8 cellular contexts compared by ENCODE assay signal in genomic region chr2:100104718-100105677, GRCh38. TPM values are rescaled to one million over a fixed set of nuclear protein-coding genes. Genes with fewer than 3 reads are reported as not detected.
DNase-seq lines count a peak whose midpoint lies in the region; TF ChIP-seq lines count a peak whose summit lies in the region.

No MANE protein-coding gene starts in this region.

- H3K36me3 ChIP-seq in MG63 (no peaks in the 10 kb centered on the region), iPS-20b (ENCODE audit: insufficient read depth, low read depth, low read length) (no peaks in the 10 kb centered on the region), PC-9 (ENCODE audit: low read depth) (no peaks in the 10 kb centered on the region)

- intact Hi-C loops in PC-9 (cut with micrococcal nuclease; ENCODE audit: unreplicated experiment): no loop called here

- TF ChIP-seq CTCF in astrocyte of the cerebellum (IDR thresholded peaks at IDR 0.05; ENCODE audit: low read depth, low read length, missing control alignments) (no peak), PC-9 (conservative IDR thresholded peaks at IDR 0.05) (no peak)

- H3K4me3 ChIP-seq in MG63 (peak overlapping the region; percentile 52), astrocyte of the cerebellum (ENCODE audit: low read depth, low read length) (peak overlapping the region; percentile 57), iPS-20b (ENCODE audit: low read length) (peak overlapping the region; percentile 51), PC-9 (no peak overlapping the region)

- no peaks in the 10 kb centered on the region for H4K20me1 ChIP-seq in PC-9 (ENCODE audit: insufficient read depth)

- no peaks in the 10 kb centered on the region for H3K9me2 ChIP-seq in PC-9 (ENCODE audit: insufficient read depth)

- H3K79me2 ChIP-seq in PC-9 (ENCODE audit: low read depth): no peaks in the 10 kb centered on the region

- POLR2A ChIA-PET in PC-9 (lab: Charles Lee; ENCODE audit: unreplicated experiment): no interaction called here

- no peak overlapping the region for H3K9ac ChIP-seq in iPS-20b (ENCODE audit: low read depth, low read length)

- no peak overlapping the region for H3K4me2 ChIP-seq in PC-9

- no peak overlapping the region for H2AFZ ChIP-seq in PC-9

- H3K4me1 ChIP-seq in iPS-20b (ENCODE audit: insufficient read depth, low read length) (peaks cover 13% of the 10 kb centered on the region; the same call in 1 of the 2 replicates), PC-9 (replicated peaks; ENCODE audit: insufficient read depth) (no peaks in the 10 kb centered on the region)

- no peak overlapping the region for H3K27ac ChIP-seq in iPS-20b (ENCODE audit: low read length)
- no peak overlapping the region for H3K27ac ChIP-seq in PC-9

- no peaks in the 10 kb centered on the region for H3F3A ChIP-seq in PC-9 (ENCODE audit: insufficient read depth, low read depth)

- in situ Hi-C loops in astrocyte of the cerebellum (cut with HindIII; ENCODE audit: low sequenced_read_pairs): no loop called here

- BruUV-seq in PC-9 (replicated peaks; lab: Mats Ljungman, UMichigan): no TSS peak

- CTCF ChIA-PET in PC-9 (lab: Charles Lee): no interaction called here

- DNase-seq in EL: peak; percentile 43
- peak; percentile 51 for DNase-seq in MG63
- DNase-seq in astrocyte of the cerebellum (ENCODE audit: low read depth): no peak
- DNase-seq in stimulated activated CD4-positive, alpha-beta T cell treated with anti-CD3 and anti-CD28 coated beads, Interleukin-15, amount 100 ng/mL, for 24 hours: peak; percentile 30
- DNase-seq in DMS153 (lab: John Stamatoyannopoulos, UW): no peak
- DNase-seq in PC-9: no peak
- no peak for DNase-seq in NCI-H446 treated with DMSO at 0.1 percent for 48 hours (lab: John Stamatoyannopoulos, UW)

- H3K27me3 ChIP-seq in MG63 (no peaks in the 10 kb centered on the region), iPS-20b (ENCODE audit: insufficient read depth, low read length) (peaks cover 81% of the 10 kb centered on the region), PC-9 (ENCODE audit: insufficient read depth, low read depth) (peaks cover 46% of the 10 kb centered on the region)

- H3K9me3 ChIP-seq in MG63 (no peaks in the 10 kb centered on the region), iPS-20b (ENCODE audit: insufficient read depth, low read depth, low read length) (no peaks in the 10 kb centered on the region), PC-9 (ENCODE audit: insufficient read depth, low read depth) (no peaks in the 10 kb centered on the region)

RNA-seq across cellular contexts. Expression of gene AFF3, which starts 37.4 kb away (rescaled TPM):
- 1.9 and 6.1 TPM in 2 replicates for total RNA-seq in MG63 (2014; rRNA removed; shearing (Covaris generic); ENCODE audit: low replicate concordance)
- not detected in 2 replicates for total RNA-seq in PC-9 (2021)

Comparison
In these comparisons a context has a peak if more than half of its experiments do, and no peak if none do; other contexts are left out.
1. DNase-seq: peak in EL (single experiment), MG63 (single experiment) and stimulated activated CD4-positive, alpha-beta T cell treated with anti-CD3 and anti-CD28 coated beads, Interleukin-15, amount 100 ng/mL, for 24 hours (single experiment); none in astrocyte of the cerebellum (single experiment), DMS153 (single experiment), PC-9 (0 of 2) and NCI-H446 treated with DMSO at 0.1 percent for 48 hours (single experiment).